Comparison of ENCODE assay signal across 1 cellular context in genomic region chr22:29780781-29781676, GRCh38.
TF ChIP-seq lines count a peak whose summit lies in the region.

No MANE protein-coding gene starts in this region.

TF ChIP-seq in K562, 482 proteins besides CTCF, POLR2A, EP300 and RAD21 (continued from another document and continues in another):
- TF ChIP-seq, protein P1, sequence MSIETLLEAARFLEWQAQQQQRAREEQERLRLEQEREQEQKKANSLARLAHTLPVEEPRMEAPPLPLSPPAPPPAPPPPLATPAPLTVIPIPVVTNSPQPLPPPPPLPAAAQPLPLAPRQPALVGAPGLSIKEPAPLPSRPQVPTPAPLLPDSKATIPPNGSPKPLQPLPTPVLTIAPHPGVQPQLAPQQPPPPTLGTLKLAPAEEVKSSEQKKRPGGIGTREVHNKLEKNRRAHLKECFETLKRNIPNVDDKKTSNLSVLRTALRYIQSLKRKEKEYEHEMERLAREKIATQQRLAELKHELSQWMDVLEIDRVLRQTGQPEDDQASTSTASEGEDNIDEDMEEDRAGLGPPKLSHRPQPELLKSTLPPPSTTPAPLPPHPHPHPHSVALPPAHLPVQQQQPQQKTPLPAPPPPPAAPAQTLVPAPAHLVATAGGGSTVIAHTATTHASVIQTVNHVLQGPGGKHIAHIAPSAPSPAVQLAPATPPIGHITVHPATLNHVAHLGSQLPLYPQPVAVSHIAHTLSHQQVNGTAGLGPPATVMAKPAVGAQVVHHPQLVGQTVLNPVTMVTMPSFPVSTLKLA (conservative IDR thresholded peaks at IDR 0.05), result peak in 1 of 2 experiments; percentile 56; a peak in 1 of 4 replicates
- TF ChIP-seq ELF4 (CRISPR knock-in tag; IDR thresholded peaks at IDR 0.05) (0 out of 2 replicates have a peak, but pooled peaks have one; percentile 75), EHMT2 (IDR thresholded peaks at IDR 0.05) (peak; percentile 92), MYC (IDR thresholded peaks at IDR 0.05; ENCODE audit: low read depth, low read length) (0 out of 2 replicates have a peak, but pooled peaks have one; percentile 20), MYC (CRISPR knock-in tag; IDR thresholded peaks at IDR 0.05; ENCODE audit: borderline replicate concordance, low read depth) (no peak), ZKSCAN8 (CRISPR knock-in tag; IDR thresholded peaks at IDR 0.05) (peak; percentile 63; the same call in 1 of the 2 replicates), UBTF (IDR thresholded peaks at IDR 0.05; ENCODE audit: borderline replicate concordance in 1 of 2, low read depth in 2 of 2, low read length in 2 of 2) (peak in 1 of 2 experiments; percentile 74; a peak in 2 of 4 replicates), ZBTB2 (IDR thresholded peaks at IDR 0.05) (peak; percentile 82; the same call in 1 of the 2 replicates), CTBP1 (IDR thresholded peaks at IDR 0.05; ENCODE audit: borderline replicate concordance) (peak; percentile 100), CREM (IDR thresholded peaks at IDR 0.05; ENCODE audit: low read depth) (peak; percentile 57), DMBX1 (CRISPR knock-in tag; IDR thresholded peaks at IDR 0.05; ENCODE audit: borderline replicate concordance) (peak; percentile 70), TAF9B (IDR thresholded peaks at IDR 0.05; ENCODE audit: partially characterized antibody) (peak; percentile 89), NFIC (IDR thresholded peaks at IDR 0.05) (peak; percentile 87), SIN3B (IDR thresholded peaks at IDR 0.05; ENCODE audit: low read depth) (no peak), MTA3 (IDR thresholded peaks at IDR 0.05; ENCODE audit: borderline replicate concordance) (peak; percentile 75; the same call in 1 of the 2 replicates), DPF2 (IDR thresholded peaks at IDR 0.05) (peak; percentile 97), NCOA1 (IDR thresholded peaks at IDR 0.05; ENCODE audit: low read depth) (peak; percentile 78; the same call in 1 of the 2 replicates), ZNF318 (IDR thresholded peaks at IDR 0.05; ENCODE audit: borderline replicate concordance in 1 of 2, low read depth in 1 of 2) (peak in 1 of 2 experiments; percentile 86; a peak in 2 of 4 replicates), MTA2 (IDR thresholded peaks at IDR 0.05; ENCODE audit: low read depth) (peak; percentile 96), PHF21A (IDR thresholded peaks at IDR 0.05; ENCODE audit: borderline replicate concordance, low read depth) (no peak), HNRNPH1 (optimal IDR thresholded peaks at IDR 0.05; ENCODE audit: low read depth, low read length) (no peak), SP1 (CRISPR knock-in tag; IDR thresholded peaks at IDR 0.05) (peak; percentile 41; the same call in 1 of the 2 replicates), SMARCC2 (IDR thresholded peaks at IDR 0.05; ENCODE audit: low read depth) (peak; percentile 75; the same call in 1 of the 2 replicates), LEF1 (IDR thresholded peaks at IDR 0.05) (peak; percentile 89)
- TF ChIP-seq, protein P2, sequence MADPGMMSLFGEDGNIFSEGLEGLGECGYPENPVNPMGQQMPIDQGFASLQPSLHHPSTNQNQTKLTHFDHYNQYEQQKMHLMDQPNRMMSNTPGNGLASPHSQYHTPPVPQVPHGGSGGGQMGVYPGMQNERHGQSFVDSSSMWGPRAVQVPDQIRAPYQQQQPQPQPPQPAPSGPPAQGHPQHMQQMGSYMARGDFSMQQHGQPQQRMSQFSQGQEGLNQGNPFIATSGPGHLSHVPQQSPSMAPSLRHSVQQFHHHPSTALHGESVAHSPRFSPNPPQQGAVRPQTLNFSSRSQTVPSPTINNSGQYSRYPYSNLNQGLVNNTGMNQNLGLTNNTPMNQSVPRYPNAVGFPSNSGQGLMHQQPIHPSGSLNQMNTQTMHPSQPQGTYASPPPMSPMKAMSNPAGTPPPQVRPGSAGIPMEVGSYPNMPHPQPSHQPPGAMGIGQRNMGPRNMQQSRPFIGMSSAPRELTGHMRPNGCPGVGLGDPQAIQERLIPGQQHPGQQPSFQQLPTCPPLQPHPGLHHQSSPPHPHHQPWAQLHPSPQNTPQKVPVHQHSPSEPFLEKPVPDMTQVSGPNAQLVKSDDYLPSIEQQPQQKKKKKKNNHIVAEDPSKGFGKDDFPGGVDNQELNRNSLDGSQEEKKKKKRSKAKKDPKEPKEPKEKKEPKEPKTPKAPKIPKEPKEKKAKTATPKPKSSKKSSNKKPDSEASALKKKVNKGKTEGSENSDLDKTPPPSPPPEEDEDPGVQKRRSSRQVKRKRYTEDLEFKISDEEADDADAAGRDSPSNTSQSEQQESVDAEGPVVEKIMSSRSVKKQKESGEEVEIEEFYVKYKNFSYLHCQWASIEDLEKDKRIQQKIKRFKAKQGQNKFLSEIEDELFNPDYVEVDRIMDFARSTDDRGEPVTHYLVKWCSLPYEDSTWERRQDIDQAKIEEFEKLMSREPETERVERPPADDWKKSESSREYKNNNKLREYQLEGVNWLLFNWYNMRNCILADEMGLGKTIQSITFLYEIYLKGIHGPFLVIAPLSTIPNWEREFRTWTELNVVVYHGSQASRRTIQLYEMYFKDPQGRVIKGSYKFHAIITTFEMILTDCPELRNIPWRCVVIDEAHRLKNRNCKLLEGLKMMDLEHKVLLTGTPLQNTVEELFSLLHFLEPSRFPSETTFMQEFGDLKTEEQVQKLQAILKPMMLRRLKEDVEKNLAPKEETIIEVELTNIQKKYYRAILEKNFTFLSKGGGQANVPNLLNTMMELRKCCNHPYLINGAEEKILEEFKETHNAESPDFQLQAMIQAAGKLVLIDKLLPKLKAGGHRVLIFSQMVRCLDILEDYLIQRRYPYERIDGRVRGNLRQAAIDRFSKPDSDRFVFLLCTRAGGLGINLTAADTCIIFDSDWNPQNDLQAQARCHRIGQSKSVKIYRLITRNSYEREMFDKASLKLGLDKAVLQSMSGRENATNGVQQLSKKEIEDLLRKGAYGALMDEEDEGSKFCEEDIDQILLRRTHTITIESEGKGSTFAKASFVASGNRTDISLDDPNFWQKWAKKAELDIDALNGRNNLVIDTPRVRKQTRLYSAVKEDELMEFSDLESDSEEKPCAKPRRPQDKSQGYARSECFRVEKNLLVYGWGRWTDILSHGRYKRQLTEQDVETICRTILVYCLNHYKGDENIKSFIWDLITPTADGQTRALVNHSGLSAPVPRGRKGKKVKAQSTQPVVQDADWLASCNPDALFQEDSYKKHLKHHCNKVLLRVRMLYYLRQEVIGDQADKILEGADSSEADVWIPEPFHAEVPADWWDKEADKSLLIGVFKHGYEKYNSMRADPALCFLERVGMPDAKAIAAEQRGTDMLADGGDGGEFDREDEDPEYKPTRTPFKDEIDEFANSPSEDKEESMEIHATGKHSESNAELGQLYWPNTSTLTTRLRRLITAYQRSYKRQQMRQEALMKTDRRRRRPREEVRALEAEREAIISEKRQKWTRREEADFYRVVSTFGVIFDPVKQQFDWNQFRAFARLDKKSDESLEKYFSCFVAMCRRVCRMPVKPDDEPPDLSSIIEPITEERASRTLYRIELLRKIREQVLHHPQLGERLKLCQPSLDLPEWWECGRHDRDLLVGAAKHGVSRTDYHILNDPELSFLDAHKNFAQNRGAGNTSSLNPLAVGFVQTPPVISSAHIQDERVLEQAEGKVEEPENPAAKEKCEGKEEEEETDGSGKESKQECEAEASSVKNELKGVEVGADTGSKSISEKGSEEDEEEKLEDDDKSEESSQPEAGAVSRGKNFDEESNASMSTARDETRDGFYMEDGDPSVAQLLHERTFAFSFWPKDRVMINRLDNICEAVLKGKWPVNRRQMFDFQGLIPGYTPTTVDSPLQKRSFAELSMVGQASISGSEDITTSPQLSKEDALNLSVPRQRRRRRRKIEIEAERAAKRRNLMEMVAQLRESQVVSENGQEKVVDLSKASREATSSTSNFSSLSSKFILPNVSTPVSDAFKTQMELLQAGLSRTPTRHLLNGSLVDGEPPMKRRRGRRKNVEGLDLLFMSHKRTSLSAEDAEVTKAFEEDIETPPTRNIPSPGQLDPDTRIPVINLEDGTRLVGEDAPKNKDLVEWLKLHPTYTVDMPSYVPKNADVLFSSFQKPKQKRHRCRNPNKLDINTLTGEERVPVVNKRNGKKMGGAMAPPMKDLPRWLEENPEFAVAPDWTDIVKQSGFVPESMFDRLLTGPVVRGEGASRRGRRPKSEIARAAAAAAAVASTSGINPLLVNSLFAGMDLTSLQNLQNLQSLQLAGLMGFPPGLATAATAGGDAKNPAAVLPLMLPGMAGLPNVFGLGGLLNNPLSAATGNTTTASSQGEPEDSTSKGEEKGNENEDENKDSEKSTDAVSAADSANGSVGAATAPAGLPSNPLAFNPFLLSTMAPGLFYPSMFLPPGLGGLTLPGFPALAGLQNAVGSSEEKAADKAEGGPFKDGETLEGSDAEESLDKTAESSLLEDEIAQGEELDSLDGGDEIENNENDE (IDR thresholded peaks at IDR 0.05; ENCODE audit: low read depth, low read length), result no peak
